ENCODE assay signal across 1 cellular context in genomic region chr2:7881456-7881855, GRCh38.
TF ChIP-seq lines count a peak whose summit lies in the region.

No MANE protein-coding gene starts in this region.

TF ChIP-seq in GM23338, 12 proteins besides CTCF, POLR2A, EP300 and RAD21 (continued from another document):
- no peak for TF ChIP-seq ZNF462 (CRISPR knock-in tag; IDR thresholded peaks at IDR 0.05)
- TF ChIP-seq CREB1 (CRISPR knock-in tag; IDR thresholded peaks at IDR 0.05; ENCODE audit: low read depth): no peak
- no peak for TF ChIP-seq REST (IDR thresholded peaks at IDR 0.05; ENCODE audit: unreplicated experiment)
- TF ChIP-seq JUNB (IDR thresholded peaks at IDR 0.05; ENCODE audit: unreplicated experiment): no peak
- no peak for TF ChIP-seq ETS1 (IDR thresholded peaks at IDR 0.05)
